1 cellular context compared by ENCODE assay signal in genomic region chr7:143259765-143260164, GRCh38.
TF ChIP-seq lines count a peak whose summit lies in the region.

No MANE protein-coding gene starts in this region.

TF ChIP-seq in WTC11, 78 proteins besides CTCF, POLR2A, EP300 and RAD21 (continued from another document):
- TF ChIP-seq ZNF532 (CRISPR knock-in tag; IDR thresholded peaks at IDR 0.05; ENCODE audit: borderline replicate concordance) (no peak), ZSCAN18 (CRISPR knock-in tag; IDR thresholded peaks at IDR 0.05) (no peak), HMGXB4 (CRISPR knock-in tag; IDR thresholded peaks at IDR 0.05) (no peak), ZNF671 (CRISPR knock-in tag; IDR thresholded peaks at IDR 0.05) (no peak), TEAD1 (CRISPR knock-in tag; IDR thresholded peaks at IDR 0.05) (no peak)
